Comparison of ENCODE assay signal across 11 cellular contexts in genomic region chr11:114196994-114197702, GRCh38.
A peak's percentile ranks its signal among the peaks of the same experiment; 100 is the strongest.
DNase-seq lines count a peak whose midpoint lies in the region; ATAC-seq and TF ChIP-seq lines count a peak whose summit lies in the region.
"Had no signal": no experiment of that assay in that cellular context is flagged by ENCODE, and none has a peak within 500 bp of the region (broad histone marks: within the 10 kb centered on the region; RNA-seq: fewer than 3 reads in every experiment).

No MANE protein-coding gene starts in this region.

- ATAC-seq in RWPE2 (ENCODE audit: low read depth) (no peak), GM18868 (IDR thresholded peaks at IDR 0.05; ENCODE audit: unreplicated experiment) (no peak)

- no peaks in the 10 kb centered on the region for H3K27me3 Mint-ChIP-seq in neural crest cell (ENCODE audit: low read depth)

- peak overlapping the region; percentile 70 for H3K27ac ChIP-seq in RWPE2 (ENCODE audit: poor library complexity, severe bottlenecking)
- H3K27ac ChIP-seq in tibial nerve = peak overlapping the region; percentile 67 to 91 (median 88)

- DNase-seq in RWPE2 (ENCODE audit: low spot score) = no peak
- DNase-seq in fibroblast of villous mesenchyme (ENCODE audit: low read depth) = peak; percentile 35
- no peak for DNase-seq in neural crest cell (ENCODE audit: low read depth, low spot score)
- no peak for DNase-seq in tibial nerve (ENCODE audit: low spot score in 2 of 2)
- no peak for DNase-seq in activated CD4-positive, CD25-positive, alpha-beta regulatory T cell treated with anti-CD3 and anti-CD28 coated beads, Interleukin-2, amount 50 U/mL, for 72 hours
- no peak for DNase-seq in activated CD8-positive, alpha-beta memory T cell treated with anti-CD3 and anti-CD28 coated beads for 24 hours
- DNase-seq in NCI-H1092 (lab: John Stamatoyannopoulos, UW) = no peak
- DNase-seq: DND-41, NCI-H1105 had no signal

- peaks cover under 1% of the 10 kb centered on the region for H3K36me3 Mint-ChIP-seq in neural crest cell (ENCODE audit: low read depth)

- peak overlapping the region; percentile 93 for H3K27ac Mint-ChIP-seq in neural crest cell (ENCODE audit: unreplicated experiment)
- H3K27ac Mint-ChIP-seq: activated naive CD4-positive, alpha-beta T cell treated with anti-CD3 and anti-CD28 coated beads for 36 hours had no signal

- peaks cover 73% of the 10 kb centered on the region for H3K4me1 Mint-ChIP-seq in neural crest cell

- H3K36me3 ChIP-seq in RWPE2 (ENCODE audit: low read depth) (no peaks in the 10 kb centered on the region), tibial nerve (peaks cover 0 to 40% (median 0%) of the 10 kb centered on the region in 3 donors)

- TF ChIP-seq EP300 in tibial nerve (IDR thresholded peaks at IDR 0.05) = peak in 1 of 2 donors; percentile 14

- TF ChIP-seq CTCF in RWPE2 (IDR thresholded peaks at IDR 0.05; ENCODE audit: poor library complexity, severe bottlenecking) (no peak), fibroblast of villous mesenchyme (IDR thresholded peaks at IDR 0.05; ENCODE audit: insufficient read depth, low read depth, low read length) (no peak), neural crest cell (conservative IDR thresholded peaks at IDR 0.05) (no peak), tibial nerve (IDR thresholded peaks at IDR 0.05) (no peak)

- no peak overlapping the region for H3K4me3 ChIP-seq in RWPE2 (ENCODE audit: severe bottlenecking)
- H3K4me3 ChIP-seq in fibroblast of villous mesenchyme (ENCODE audit: low read depth, low read length) = no peak overlapping the region
- no peak overlapping the region for H3K4me3 ChIP-seq in tibial nerve

- H3K27me3 ChIP-seq in RWPE2 (ENCODE audit: insufficient read depth, poor library complexity, severe bottlenecking) (no peaks in the 10 kb centered on the region), tibial nerve (no peaks in the 10 kb centered on the region)

- TF ChIP-seq POLR2A in tibial nerve (IDR thresholded peaks at IDR 0.05) = no peak

- no peak overlapping the region for H3K4me3 Mint-ChIP-seq in neural crest cell
- H3K4me3 Mint-ChIP-seq: activated naive CD4-positive, alpha-beta T cell treated with anti-CD3 and anti-CD28 coated beads for 36 hours had no signal

- no peaks in the 10 kb centered on the region for H3K9me3 Mint-ChIP-seq in neural crest cell
- H3K9me3 Mint-ChIP-seq: activated naive CD4-positive, alpha-beta T cell treated with anti-CD3 and anti-CD28 coated beads for 36 hours had no signal

- H3K4me1 ChIP-seq in RWPE2 (ENCODE audit: insufficient read depth, poor library complexity, severe bottlenecking) (peaks cover 45% of the 10 kb centered on the region), tibial nerve (peaks cover 0 to 91% (median 37%) of the 10 kb centered on the region in 4 donors)

- H3K9me3 ChIP-seq in RWPE2 (ENCODE audit: severe bottlenecking) (no peaks in the 10 kb centered on the region), tibial nerve (no peaks in the 10 kb centered on the region)

- WGBS in tibial nerve, 2 donors = 59 to 65% methylated on average over 7 of the region's 7 CpGs
